ENCODE assay signal across 20 cellular contexts in the genomic region with DNA sequence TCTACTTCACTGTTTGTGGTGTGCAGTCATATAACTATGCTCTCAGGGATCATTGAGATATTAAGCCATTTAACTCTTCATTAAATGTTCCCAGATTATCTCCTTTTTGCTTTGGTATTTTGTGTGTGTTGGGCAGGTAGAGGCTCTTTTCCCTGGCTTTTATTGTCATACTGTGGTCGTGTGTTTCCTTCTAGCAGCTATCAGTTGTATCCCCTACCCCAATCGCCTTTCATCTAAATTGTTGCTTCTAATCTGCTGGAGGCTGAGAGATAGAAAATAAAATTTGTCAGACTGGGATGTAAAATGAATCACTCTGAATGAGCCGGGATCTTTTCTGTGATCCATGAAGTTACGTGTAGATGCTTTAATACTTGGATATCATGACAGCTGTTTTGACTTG. TPM values are rescaled to one million over a fixed set of nuclear protein-coding genes. Genes with fewer than 3 reads are reported as not detected.
DNase-seq lines count a peak whose midpoint lies in the region; ATAC-seq, FAIRE-seq and TF ChIP-seq lines count a peak whose summit lies in the region.
"Had no signal": no experiment of that assay in that cellular context is flagged by ENCODE, and none has a peak within 500 bp of the region (broad histone marks: within the 10 kb centered on the region; RNA-seq: fewer than 3 reads in every experiment).

No MANE protein-coding gene starts in this region.

- in situ Hi-C loops in GM12878 (cut with MboI), result no loop called here

- H3K9me3 Mint-ChIP-seq in HFFc6, result peaks cover 8% of the 10 kb centered on the region; the same call in 1 of the 2 replicates
- H3K9me3 Mint-ChIP-seq in natural killer cell, result no peaks in the 10 kb centered on the region
- H3K9me3 Mint-ChIP-seq: activated CD4-positive, alpha-beta T cell treated with anti-CD3 and anti-CD28 coated beads, Interleukin-2, amount 10 ng/mL, durations not matched to agents 7 days and 5 days; CD4-positive, alpha-beta T cell; nephron had no signal

- H4K20me1 ChIP-seq in SK-N-SH (ENCODE audit: insufficient read depth), result peaks cover 19% of the 10 kb centered on the region
- no peaks in the 10 kb centered on the region for H4K20me1 ChIP-seq in GM12878 (ENCODE audit: control insufficient read depth, insufficient read depth)

- no peak overlapping the region for H2AFZ ChIP-seq in SK-N-SH (ENCODE audit: low read depth)
- H2AFZ ChIP-seq in GM12878 (ENCODE audit: control insufficient read depth, low read depth, low read length), result no peak overlapping the region

- TF ChIP-seq POLR2A in GM12878 (IDR thresholded peaks at IDR 0.05; ENCODE audit: low read depth, low read length), result no peak
- no peak for TF ChIP-seq POLR2A in body of pancreas (IDR thresholded peaks at IDR 0.05)

- no peak for DNase-seq in SK-N-SH
- DNase-seq in HFFc6, result no peak
- DNase-seq in GM12878 (ENCODE audit: low read depth, low spot score), result no peak
- DNase-seq in natural killer cell, result no peak
- no peak for DNase-seq in body of pancreas
- no peak for DNase-seq in NCI-H187 treated with DMSO at 0.1 percent for 48 hours (lab: John Stamatoyannopoulos, UW)
- DNase-seq: 8988T; activated CD4-positive, alpha-beta T cell treated with anti-CD3 and anti-CD28 coated beads, Interleukin-2, amount 10 ng/mL, durations not matched to agents 7 days and 5 days; CD4-positive, alpha-beta T cell; effector CD4-positive, alpha-beta T cell; EL; GOT3; Kasumi-1; left ventricle myocardium superior; NCI-H1694; SHP77 had no signal

- FAIRE-seq in GM12878 (lab: Jason Lieb, UNC), result no peak

- peaks cover 73% of the 10 kb centered on the region for H3F3A ChIP-seq in SK-N-SH (replicated peaks; ENCODE audit: insufficient read depth)

- no peak overlapping the region for H3K9ac ChIP-seq in SK-N-SH
- H3K9ac ChIP-seq in GM12878 (ENCODE audit: control insufficient read depth, insufficient read depth, low read length), result no peak overlapping the region

- BruUV-seq in GM12878 (replicated peaks; lab: Mats Ljungman, UMichigan), result no TSS peak

- POLR2A ChIA-PET in SK-N-SH (lab: Yijun Ruan, JAX) (interaction anchor here (1.7 kb wide), 1 partner anchor 9 kb away, joined by 7 read pairs; the partner anchor contains the start of gene NFKBIZ), GM12878 (lab: Charles Lee) (interaction anchor here (0.6 kb wide), 1 partner anchor 63 kb away, joined by 6 read pairs; no protein-coding TSS in a partner anchor)

- SMC1A ChIA-PET in GM12878 (lab: Charles Lee; ENCODE audit: uncharacterized antibody, unreplicated experiment), result interaction anchor here (0.6 to 10.9 kb wide), 14 partner anchors 10 to 239 kb away, joined by 3 to 72 read pairs (median 3); no protein-coding TSS in a partner anchor

- no peak for TF ChIP-seq CTCF in SK-N-SH (IDR thresholded peaks at IDR 0.05)
- no peak for TF ChIP-seq CTCF in HFFc6 (IDR thresholded peaks at IDR 0.05)
- TF ChIP-seq CTCF in GM12878 (IDR thresholded peaks at IDR 0.05 in 2 of 3, conservative IDR thresholded peaks at IDR 0.05 in 1 of 3; ENCODE audit: control insufficient read depth in 2 of 3, extremely low read depth in 1 of 3, insufficient read depth in 1 of 3, low read depth in 3 of 3, low read length in 3 of 3), result no peak
- no peak for TF ChIP-seq CTCF in natural killer cell (IDR thresholded peaks at IDR 0.05)
- no peak for TF ChIP-seq CTCF in body of pancreas (IDR thresholded peaks at IDR 0.05)

- ATAC-seq in SK-N-SH treated with all-trans-retinoic acid at 6 μM for 48 hours, result no peak
- no peak for ATAC-seq in GM12878
- no peak for ATAC-seq in natural killer cell
- ATAC-seq in body of pancreas, result no peak
- no peak for ATAC-seq in HG02852 (IDR thresholded peaks at IDR 0.05; ENCODE audit: unreplicated experiment)
- ATAC-seq: left ventricle myocardium superior had no signal

- no peak for TF ChIP-seq EP300 in SK-N-SH (IDR thresholded peaks at IDR 0.05; ENCODE audit: borderline replicate concordance in 1 of 2, low read depth in 1 of 2, low read length in 1 of 2)
- TF ChIP-seq EP300 in GM12878 (IDR thresholded peaks at IDR 0.05; ENCODE audit: borderline replicate concordance in 1 of 2, control insufficient read depth in 1 of 2, low read depth in 2 of 2, low read length in 2 of 2), result no peak

- no peaks in the 10 kb centered on the region for H3K9me2 ChIP-seq in SK-N-SH

- H3K36me3 Mint-ChIP-seq in HFFc6 (ENCODE audit: low read depth) (peaks cover 83% of the 10 kb centered on the region), natural killer cell (peaks cover 54% of the 10 kb centered on the region)

- H3K4me3 Mint-ChIP-seq in HFFc6 (peak overlapping the region; percentile 73), natural killer cell (peak overlapping the region; percentile 71)
- H3K4me3 Mint-ChIP-seq: activated CD4-positive, alpha-beta T cell treated with anti-CD3 and anti-CD28 coated beads, Interleukin-2, amount 10 ng/mL, durations not matched to agents 7 days and 5 days; nephron had no signal

- H3K4me2 ChIP-seq in SK-N-SH, result no peak overlapping the region
- H3K4me2 ChIP-seq in GM12878 (ENCODE audit: control insufficient read depth, insufficient read depth), result no peak overlapping the region

- H3K4me1 Mint-ChIP-seq in HFFc6 (ENCODE audit: low read depth), result peaks cover 91% of the 10 kb centered on the region
- peaks cover 21 to 22% of the 10 kb centered on the region in 2 donors for H3K4me1 Mint-ChIP-seq in natural killer cell
- H3K4me1 Mint-ChIP-seq: nephron had no signal

- RAD21 ChIA-PET in GM12878 (lab: Charles Lee; ENCODE audit: unreplicated experiment), result interaction anchor here (0.8 to 2.2 kb wide), 3 partner anchors 44 to 366 kb away, joined by 3 to 7 read pairs (median 5); no protein-coding TSS in a partner anchor

- H3K4me3 ChIP-seq in SK-N-SH (ENCODE audit: low read depth in 2 of 2, low read length in 1 of 2) (no peak overlapping the region), GM12878 (no peak overlapping the region), body of pancreas (no peak overlapping the region)
- H3K4me3 ChIP-seq: suprapubic skin had no signal

- H3K27me3 ChIP-seq in SK-N-SH (ENCODE audit: insufficient read depth) (no peaks in the 10 kb centered on the region), GM12878 (replicated peaks in 1 of 2; ENCODE audit: control insufficient read depth in 2 of 2, insufficient read depth in 2 of 2, low read length in 1 of 2) (no peaks in the 10 kb centered on the region), body of pancreas (no peaks in the 10 kb centered on the region)
- H3K27me3 ChIP-seq: suprapubic skin had no signal

- H3K4me1 ChIP-seq in SK-N-SH (ENCODE audit: control insufficient read depth in 1 of 2, insufficient read depth in 2 of 2, low read depth in 1 of 2, low read length in 1 of 2), result peaks cover under 1 to 3% of the 10 kb centered on the region in 2 experiments; a peak in 3 of 4 replicates
- H3K4me1 ChIP-seq in GM12878 (ENCODE audit: control insufficient read depth, insufficient read depth, low read length), result peaks cover 13% of the 10 kb centered on the region
- H3K4me1 ChIP-seq in body of pancreas, result peaks cover 48% of the 10 kb centered on the region

- H3K27me3 Mint-ChIP-seq in HFFc6 (ENCODE audit: insufficient read depth), result peaks cover 76% of the 10 kb centered on the region
- H3K27me3 Mint-ChIP-seq in natural killer cell (ENCODE audit: low read depth in 2 of 2), result no peaks in the 10 kb centered on the region
- H3K27me3 Mint-ChIP-seq: activated CD4-positive, alpha-beta T cell treated with anti-CD3 and anti-CD28 coated beads, Interleukin-2, amount 10 ng/mL, durations not matched to agents 7 days and 5 days; CD4-positive, alpha-beta T cell had no signal

- no peak for TF ChIP-seq RAD21 in SK-N-SH (IDR thresholded peaks at IDR 0.05; ENCODE audit: low read length)
- TF ChIP-seq RAD21 in GM12878 (IDR thresholded peaks at IDR 0.05; ENCODE audit: insufficient read depth, low read depth, low read length), result no peak

- H3K27ac Mint-ChIP-seq in HFFc6 (peak overlapping the region; percentile 84), natural killer cell (peak overlapping the region; percentile 33 to 99)
- H3K27ac Mint-ChIP-seq: activated CD4-positive, alpha-beta T cell treated with anti-CD3 and anti-CD28 coated beads, Interleukin-2, amount 10 ng/mL, durations not matched to agents 7 days and 5 days; nephron had no signal

- H3K27ac ChIP-seq in SK-N-SH (ENCODE audit: low read depth in 2 of 2, low read length in 1 of 2) (peak overlapping the region in 1 of 2 experiments; percentile 6; a peak in 2 of 4 replicates), GM12878 (ENCODE audit: control insufficient read depth, insufficient read depth) (no peak overlapping the region), body of pancreas (no peak overlapping the region)
- H3K27ac ChIP-seq: suprapubic skin had no signal

- WGBS in SK-N-SH (ENCODE audit: low lambda C conversion rate), result 94% methylated on average over 4 of the region's 4 CpGs
- WGBS in GM12878 (ENCODE audit: insufficient coverage, insufficient replicate concordance, low lambda C conversion rate, missing lambda C conversion rate), result 97% methylated on average over 4 of the region's 4 CpGs
- 83 to 86% methylated on average over 4 of the region's 4 CpGs for WGBS in body of pancreas, 2 donors

- no peaks in the 10 kb centered on the region for H3K9me3 ChIP-seq in SK-N-SH
- no peaks in the 10 kb centered on the region; the same call in 2 of the 3 replicates for H3K9me3 ChIP-seq in GM12878 (replicated peaks; ENCODE audit: control insufficient read depth, insufficient read depth, low read length)
- no peaks in the 10 kb centered on the region for H3K9me3 ChIP-seq in body of pancreas
- H3K9me3 ChIP-seq: suprapubic skin had no signal

- intact Hi-C loops in GM12878 (cut with micrococcal nuclease; ENCODE audit: unreplicated experiment), result no loop called here
- intact Hi-C loops in natural killer cell (cut with micrococcal nuclease), result no loop called here
- intact Hi-C loops in body of pancreas (cut with DNase I), result no loop called here

- CTCF ChIA-PET in SK-N-SH (lab: Yijun Ruan, JAX), result no interaction called here
- CTCF ChIA-PET in GM12878 (lab: Yijun Ruan, JAX), result interaction anchor here (1.4 to 3.6 kb wide), 2 partner anchors 8 to 367 kb away, joined by 3 to 24 read pairs; no protein-coding TSS in a partner anchor

- peaks cover 81 to 83% of the 10 kb centered on the region in 2 experiments for H3K36me3 ChIP-seq in SK-N-SH (replicated peaks in 1 of 2; ENCODE audit: control insufficient read depth in 1 of 2, insufficient read depth in 2 of 2, low read length in 1 of 2)
- H3K36me3 ChIP-seq in GM12878 (ENCODE audit: control insufficient read depth in 2 of 2, insufficient read depth in 2 of 2, low read length in 1 of 2), result peaks cover 16 to 53% of the 10 kb centered on the region in 2 experiments
- H3K36me3 ChIP-seq in body of pancreas (replicated peaks in 1 of 2; ENCODE audit: insufficient read depth in 1 of 2, low read depth in 2 of 2), result peaks cover 32 to 57% of the 10 kb centered on the region in 2 donors

- H3K79me2 ChIP-seq in SK-N-SH (ENCODE audit: insufficient read depth) (peaks cover 46% of the 10 kb centered on the region), GM12878 (ENCODE audit: control insufficient read depth, insufficient read depth, low read length) (peaks cover 22% of the 10 kb centered on the region)

RNA-seq across cellular contexts. Expression of gene NFKBIZ, which starts 9.2 kb away (rescaled TPM):
- polyA plus RNA-seq in SK-N-SH (2012; rRNA removed) (59.9 and 70.9 TPM in 2 replicates), GM12878 (2011; rRNA removed) (50.8 and 53.8 TPM in 2 replicates), GM12878 (2014; fragmentation: Illumina TruSeq; extraction: Trizol) (16.5 and 21.7 TPM in 2 replicates), GM12878 (2014; fragmentation: Nextera tagmentation; extraction: Ambion mirVana) (1 to 10 TPM; 6.3 to 8.9 TPM), GM12878 (2014; rRNA removed) (18.2 TPM in 2 replicates), GM12878 (2016; fragmentation: Nextera tagmentation; extraction: Ambion mirVana) (1 to 10 TPM; 7.7 to 8.5 TPM)
- 28.0 and 28.4 TPM in 2 replicates for polyA plus RNA-seq in SK-N-SH (2012; cell fraction: cytosol; rRNA removed)
- polyA plus RNA-seq in SK-N-SH (2012; cell fraction: nucleus; rRNA removed), result 221 and 343 TPM in 2 replicates
- 10 to 100 TPM; 51.1 to 64.2 (median 57.8) TPM for total RNA-seq in HFFc6 (2021; fragmentation: NEBNext Ultra II Directional; extraction: Animal tissue kit (Norgen Biotek cat#: 25700))
- 396 and 457 TPM in 2 replicates for total RNA-seq in GM12878 (2013; cell fraction: nucleolus; rRNA removed)
- total RNA-seq in GM12878 (2014; rRNA removed) (19.0 and 23.6 TPM in 2 replicates), GM12878 (2014; rRNA removed; fragmentation: Illumina TruSeq; extraction: Trizol) (20.1 and 24.3 TPM in 2 replicates), GM12878 (2021) (27.0 and 27.3 TPM in 2 replicates), natural killer cell (100 to 1,000 TPM; 510 to 811 (median 774) TPM), body of pancreas (10 to 100 TPM; 30.1 to 92.3 TPM)
- polyA plus RNA-seq in GM12878 (2011; ENCODE audit: low read depth), result 15.6 TPM
- 22.1 and 28.4 TPM in 2 replicates for polyA plus RNA-seq in GM12878 (2011; cell fraction: cytosol; rRNA removed)
- polyA plus RNA-seq in GM12878 (2011; cell fraction: nucleus; rRNA removed), result 95.4 and 129 TPM in 2 replicates
- polyA plus RNA-seq in GM12878 (2012), result 19.3 and 20.9 TPM in 2 replicates
- 114 and 135 TPM in 2 replicates for polyA minus RNA-seq in GM12878 (2011; rRNA and poly(A)+ RNA removed)
- 25.4 and 32.1 TPM in 2 replicates for polyA minus RNA-seq in GM12878 (2011; cell fraction: cytosol; rRNA and poly(A)+ RNA removed)
- 165 and 223 TPM in 2 replicates for polyA minus RNA-seq in GM12878 (2011; cell fraction: nucleus; rRNA and poly(A)+ RNA removed)

Comparison
In these comparisons a context has a peak if more than half of its experiments do, and no peak if none do; other contexts are left out.
1. Of the 26 proteins assayed by ChIP-seq in both GM12878 and SK-N-SH: peak only in GM12878: none; only in SK-N-SH: none; in both: POLR2AphosphoS5; in neither: 25.